ENCODE assay signal across 1 cellular context in the genomic region with DNA sequence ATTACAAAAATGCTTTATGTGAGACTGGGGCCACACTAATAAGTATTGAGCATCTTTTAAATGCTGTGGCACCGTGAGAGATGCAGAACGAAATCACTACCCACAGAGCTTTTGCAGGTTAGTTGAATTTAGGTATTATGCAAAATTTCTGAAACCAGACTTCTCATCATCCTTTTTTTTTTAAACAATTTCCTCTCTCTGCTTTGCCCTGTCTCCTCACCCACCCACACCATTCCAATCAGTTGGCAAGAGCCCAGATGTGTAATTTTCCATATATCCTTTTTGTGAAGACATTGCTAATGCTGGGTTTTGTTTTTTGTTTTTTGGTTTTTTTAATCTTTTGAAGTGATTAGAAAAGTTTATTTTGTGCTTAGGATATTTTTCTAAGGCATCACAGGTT.
TF ChIP-seq lines count a peak whose summit lies in the region.

No MANE protein-coding gene starts in this region.

TF ChIP-seq in GM12878, 131 proteins besides CTCF, POLR2A, EP300 and RAD21:
- TF ChIP-seq PML (IDR thresholded peaks at IDR 0.05; ENCODE audit: low read length) (no peak), ESRRA (IDR thresholded peaks at IDR 0.05; ENCODE audit: low read length) (no peak), NBN (IDR thresholded peaks at IDR 0.05) (no peak), E2F8 (IDR thresholded peaks at IDR 0.05; ENCODE audit: low read depth, partially characterized antibody) (no peak), RCOR1 (conservative IDR thresholded peaks at IDR 0.05; ENCODE audit: low read depth, low read length) (no peak), ZNF384 (IDR thresholded peaks at IDR 0.05; ENCODE audit: borderline replicate concordance, low read depth, low read length) (no peak), KDM1A (IDR thresholded peaks at IDR 0.05; ENCODE audit: borderline replicate concordance) (no peak), YBX1 (IDR thresholded peaks at IDR 0.05) (no peak)
- TF ChIP-seq, protein P1, sequence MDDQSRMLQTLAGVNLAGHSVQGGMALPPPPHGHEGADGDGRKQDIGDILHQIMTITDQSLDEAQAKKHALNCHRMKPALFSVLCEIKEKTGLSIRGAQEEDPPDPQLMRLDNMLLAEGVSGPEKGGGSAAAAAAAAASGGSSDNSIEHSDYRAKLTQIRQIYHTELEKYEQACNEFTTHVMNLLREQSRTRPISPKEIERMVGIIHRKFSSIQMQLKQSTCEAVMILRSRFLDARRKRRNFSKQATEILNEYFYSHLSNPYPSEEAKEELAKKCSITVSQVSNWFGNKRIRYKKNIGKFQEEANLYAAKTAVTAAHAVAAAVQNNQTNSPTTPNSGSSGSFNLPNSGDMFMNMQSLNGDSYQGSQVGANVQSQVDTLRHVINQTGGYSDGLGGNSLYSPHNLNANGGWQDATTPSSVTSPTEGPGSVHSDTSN (IDR thresholded peaks at IDR 0.05; ENCODE audit: insufficient replicate concordance, low read depth, low read length) = no peak
- TF ChIP-seq, protein P2, sequence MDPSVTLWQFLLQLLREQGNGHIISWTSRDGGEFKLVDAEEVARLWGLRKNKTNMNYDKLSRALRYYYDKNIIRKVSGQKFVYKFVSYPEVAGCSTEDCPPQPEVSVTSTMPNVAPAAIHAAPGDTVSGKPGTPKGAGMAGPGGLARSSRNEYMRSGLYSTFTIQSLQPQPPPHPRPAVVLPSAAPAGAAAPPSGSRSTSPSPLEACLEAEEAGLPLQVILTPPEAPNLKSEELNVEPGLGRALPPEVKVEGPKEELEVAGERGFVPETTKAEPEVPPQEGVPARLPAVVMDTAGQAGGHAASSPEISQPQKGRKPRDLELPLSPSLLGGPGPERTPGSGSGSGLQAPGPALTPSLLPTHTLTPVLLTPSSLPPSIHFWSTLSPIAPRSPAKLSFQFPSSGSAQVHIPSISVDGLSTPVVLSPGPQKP (IDR thresholded peaks at IDR 0.05; ENCODE audit: low read depth, low read length) = no peak
